Comparison of ENCODE assay signal across 8 cellular contexts in genomic region chr14:105092912-105093425, GRCh38. TPM values are rescaled to one million over a fixed set of nuclear protein-coding genes. Genes with fewer than 3 reads are reported as not detected.
A peak's percentile ranks its signal among the peaks of the same experiment; 100 is the strongest.
DNase-seq lines count a peak whose midpoint lies in the region; ATAC-seq and TF ChIP-seq lines count a peak whose summit lies in the region.

No MANE protein-coding gene starts in this region.

- no peaks in the 10 kb centered on the region for H3K79me2 ChIP-seq in DND-41 (ENCODE audit: insufficient read depth, low read length)

- no peaks in the 10 kb centered on the region for H3K27me3 ChIP-seq in DND-41 (ENCODE audit: insufficient read depth, low read length, poor library complexity)

- H3K9ac ChIP-seq in DND-41 (ENCODE audit: low read depth, low read length), result peak overlapping the region; percentile 80

- peak overlapping the region; percentile 60 for H3K27ac ChIP-seq in DND-41 (ENCODE audit: low read length)

- peaks cover 12% of the 10 kb centered on the region for H3K27me3 Mint-ChIP-seq in T-helper 1 cell treated with Interleukin-12 subunit alpha and Interleukin-12 subunit beta and Interleukin-4 antibody, amounts not matched to agents 30 μg/mL and 1 μg/mL, for 36 hours (ENCODE audit: low read depth)
- peaks cover 60% of the 10 kb centered on the region for H3K27me3 Mint-ChIP-seq in brain

- no peaks in the 10 kb centered on the region for H3K36me3 ChIP-seq in DND-41 (ENCODE audit: insufficient read depth, low read length)

- no peaks in the 10 kb centered on the region for H3K9me3 Mint-ChIP-seq in T-helper 1 cell treated with Interleukin-12 subunit alpha and Interleukin-12 subunit beta and Interleukin-4 antibody, amounts not matched to agents 30 μg/mL and 1 μg/mL, for 36 hours
- no peaks in the 10 kb centered on the region for H3K9me3 Mint-ChIP-seq in brain

- H3K4me3 ChIP-seq in DND-41 (ENCODE audit: low read depth in 1 of 2, low read length in 2 of 2) (peak overlapping the region in 1 of 2 experiments; percentile 77; a peak in 3 of 4 replicates), HFF-Myc (replicated peaks; ENCODE audit: low read depth, low read length) (peak overlapping the region; percentile 68)

- H3K27ac Mint-ChIP-seq in T-helper 1 cell treated with Interleukin-12 subunit alpha and Interleukin-12 subunit beta and Interleukin-4 antibody, amounts not matched to agents 30 μg/mL and 1 μg/mL, for 36 hours, result peak overlapping the region; percentile 79
- H3K27ac Mint-ChIP-seq in brain, result peak overlapping the region in 2 of 5 experiments; percentile 67 to 91

- H3K4me3 Mint-ChIP-seq in T-helper 1 cell treated with Interleukin-12 subunit alpha and Interleukin-12 subunit beta and Interleukin-4 antibody, amounts not matched to agents 30 μg/mL and 1 μg/mL, for 36 hours, result peak overlapping the region; percentile 84
- H3K4me3 Mint-ChIP-seq in brain, result peak overlapping the region; percentile 77 to 79 (median 78)

- TF ChIP-seq CTCF in DND-41 (IDR thresholded peaks at IDR 0.05; ENCODE audit: borderline replicate concordance, extremely low read depth, low read length, poor library complexity, severe bottlenecking) (no peak), HFF-Myc (IDR thresholded peaks at IDR 0.05; ENCODE audit: low read depth, low read length, missing control alignments) (no peak), brain (conservative IDR thresholded peaks at IDR 0.05) (no peak)

- ATAC-seq in DND-41 (ENCODE audit: insufficient read depth, low read depth), result peak; percentile 57
- no peak for ATAC-seq in HG03159 (IDR thresholded peaks at IDR 0.05; ENCODE audit: unreplicated experiment)

- no peaks in the 10 kb centered on the region for H3K9me3 ChIP-seq in DND-41 (ENCODE audit: insufficient read depth, low read length, severe bottlenecking)

- peaks cover 26% of the 10 kb centered on the region for H3K4me1 ChIP-seq in DND-41 (ENCODE audit: insufficient read depth, low read length)

- H3K36me3 Mint-ChIP-seq in T-helper 1 cell treated with Interleukin-12 subunit alpha and Interleukin-12 subunit beta and Interleukin-4 antibody, amounts not matched to agents 30 μg/mL and 1 μg/mL, for 36 hours (ENCODE audit: low read depth), result no peaks in the 10 kb centered on the region
- H3K36me3 Mint-ChIP-seq in brain, result no peaks in the 10 kb centered on the region

- DNase-seq in DND-41 (peak; percentile 78), HFF-Myc (ENCODE audit: extremely low read depth, low read depth) (no peak), iPS-NIHi7 (ENCODE audit: extremely low spot score) (peak; percentile 37), NCI-H446 treated with DMSO at 0.1 percent for 48 hours (lab: John Stamatoyannopoulos, UW) (no peak)
- DNase-seq in stimulated activated CD4-positive, alpha-beta T cell treated with anti-CD3 and anti-CD28 coated beads, Interleukin-2, amount 100 ng/mL, for 24 hours, result peak; percentile 66 to 75

- peaks cover 13% of the 10 kb centered on the region for H3K4me1 Mint-ChIP-seq in T-helper 1 cell treated with Interleukin-12 subunit alpha and Interleukin-12 subunit beta and Interleukin-4 antibody, amounts not matched to agents 30 μg/mL and 1 μg/mL, for 36 hours (ENCODE audit: low read depth)
- H3K4me1 Mint-ChIP-seq in brain, result peaks cover 25% of the 10 kb centered on the region

- peak overlapping the region; percentile 98 for H3K4me2 ChIP-seq in DND-41 (ENCODE audit: insufficient read depth, low read length)

- peak overlapping the region; percentile 89 for H2AFZ ChIP-seq in DND-41 (ENCODE audit: low read depth, low read length)

- peaks cover 4% of the 10 kb centered on the region; the same call in 1 of the 2 replicates for H4K20me1 ChIP-seq in DND-41 (ENCODE audit: insufficient read depth, low read length)

RNA-seq across cellular contexts. Expression of gene GPR132, which starts 27.7 kb away (rescaled TPM):
- polyA plus RNA-seq in brain (ENCODE audit: insufficient read depth, low read depth, low replicate concordance), result 0.14 TPM

Comparison
In these comparisons a context has a peak if more than half of its experiments do, and no peak if none do; other contexts are left out.
1. DNase-seq: peak in DND-41 (single experiment), iPS-NIHi7 (single experiment) and stimulated activated CD4-positive, alpha-beta T cell treated with anti-CD3 and anti-CD28 coated beads, Interleukin-2, amount 100 ng/mL, for 24 hours (2 of 2); none in HFF-Myc (single experiment) and NCI-H446 treated with DMSO at 0.1 percent for 48 hours (single experiment).